ENCODE assay signal across 35 cellular contexts in genomic region chr9:2768330-2768729, GRCh38. TPM values are rescaled to one million over a fixed set of nuclear protein-coding genes. Genes with fewer than 3 reads are reported as not detected.
"Had no signal": no experiment of that assay in that cellular context is flagged by ENCODE, and none has a peak within 500 bp of the region (broad histone marks: within the 10 kb centered on the region; RNA-seq: fewer than 3 reads in every experiment).

No MANE protein-coding gene starts in this region.

- H3K4me1 ChIP-seq: ascending aorta, esophagus muscularis mucosa, foreskin keratinocyte, left lung, lower lobe of right lung had no signal

- H3K4me3 ChIP-seq: ascending aorta, esophagus muscularis mucosa, heart right ventricle, left lung, lower lobe of right lung, skin epidermis, uterus had no signal

- H3K27ac ChIP-seq: ascending aorta, esophagus muscularis mucosa, foreskin keratinocyte, heart right ventricle, left lung, lower lobe of right lung, skin epidermis, uterus had no signal

- H3K36me3 ChIP-seq: uterus had no signal

- DNase-seq: activated CD4-positive, alpha-beta memory T cell treated with anti-CD3 and anti-CD28 coated beads for 36 hours; activated CD4-positive, alpha-beta T cell treated with anti-CD3 and anti-CD28 coated beads for 4 hours; activated effector memory CD4-positive, alpha-beta T cell treated with Interleukin-2 at 50 U/mL for 16 hours; activated naive CD4-positive, alpha-beta T cell treated with anti-CD3 and anti-CD28 coated beads for 36 hours; activated naive CD8-positive, alpha-beta T cell treated with anti-CD3 and anti-CD28 coated beads for 36 hours; activated T-cell treated with anti-CD3 and anti-CD28 coated beads, Interleukin-2, amount 50 U/mL, for 48 hours; caudate nucleus; foreskin keratinocyte; heart right ventricle; kidney glomerular epithelial cell; left lung; lower lobe of right lung; mesenchymal stem cell; stimulated activated CD4-positive, alpha-beta T cell treated with anti-CD3 and anti-CD28 coated beads, Interleukin-4, amount 100 ng/mL, for 24 hours; stimulated activated naive CD8-positive, alpha-beta T cell treated with anti-CD3 and anti-CD28 coated beads, Interleukin-15, amount 100 ng/mL, for 72 hours; substantia nigra; T-helper 2 cell; uterus had no signal

- H3K9me3 ChIP-seq: uterus had no signal

- ATAC-seq: foreskin keratinocyte; heart right ventricle; left lung; lower lobe of right lung; sciatic nerve; SK-N-SH treated with all-trans-retinoic acid at 6 μM for 48 hours; stimulated activated memory B cell treated with anti-CD40 and anti-IgM and Interleukin-4, amounts not matched to agents 10 μg/mL and 1 μg/mL and 100 μg/mL, for 72 hours; stimulated activated naive CD8-positive, alpha-beta T cell treated with anti-CD3 and anti-CD28 coated beads, Interleukin-15, amount 100 ng/mL, for 72 hours had no signal

- H3K27ac Mint-ChIP-seq: activated CD4-positive, alpha-beta memory T cell treated with anti-CD3 and anti-CD28 coated beads for 36 hours; activated naive CD4-positive, alpha-beta T cell treated with anti-CD3 and anti-CD28 coated beads for 36 hours; activated naive CD8-positive, alpha-beta T cell treated with anti-CD3 and anti-CD28 coated beads for 36 hours; brain; dendritic cell treated with granulocyte-macrophage colony-stimulating factor and Interleukin-4, amounts not matched to agents 40 ng/mL and 50 ng/mL, for 4 days; progenitor cell of endocrine pancreas; stimulated activated memory B cell treated with anti-CD40 and anti-IgM and Interleukin-4, amounts not matched to agents 10 μg/mL and 1 μg/mL and 100 μg/mL, for 72 hours; type B pancreatic cell had no signal

- H3K4me1 Mint-ChIP-seq: stimulated activated memory B cell treated with anti-CD40 and anti-IgM and Interleukin-4, amounts not matched to agents 10 μg/mL and 1 μg/mL and 100 μg/mL, for 72 hours had no signal

- H3K27me3 ChIP-seq: ascending aorta, esophagus muscularis mucosa, foreskin keratinocyte, heart right ventricle, left lung, uterus had no signal

- H3K4me3 Mint-ChIP-seq: activated CD4-positive, alpha-beta memory T cell treated with anti-CD3 and anti-CD28 coated beads for 36 hours; activated naive CD4-positive, alpha-beta T cell treated with anti-CD3 and anti-CD28 coated beads for 36 hours; activated naive CD8-positive, alpha-beta T cell treated with anti-CD3 and anti-CD28 coated beads for 36 hours; brain; dendritic cell treated with granulocyte-macrophage colony-stimulating factor and Interleukin-4, amounts not matched to agents 40 ng/mL and 50 ng/mL, for 4 days; natural killer cell treated with Interleukin-12 subunit alpha and Interleukin-12 subunit beta and Interleukin-15 and Interleukin-18, amount 100 ng/mL, for 72 hours; stimulated activated memory B cell treated with anti-CD40 and anti-IgM and Interleukin-4, amounts not matched to agents 10 μg/mL and 1 μg/mL and 100 μg/mL, for 72 hours; stimulated activated naive CD8-positive, alpha-beta T cell treated with anti-CD3 and anti-CD28 coated beads, Interleukin-15, amount 100 ng/mL, for 72 hours; type B pancreatic cell had no signal

- H3K27me3 Mint-ChIP-seq: activated CD4-positive, alpha-beta memory T cell treated with anti-CD3 and anti-CD28 coated beads for 36 hours; activated naive CD8-positive, alpha-beta T cell treated with anti-CD3 and anti-CD28 coated beads for 36 hours; brain; dendritic cell treated with granulocyte-macrophage colony-stimulating factor and Interleukin-4, amounts not matched to agents 40 ng/mL and 50 ng/mL, for 4 days; natural killer cell treated with Interleukin-12 subunit alpha and Interleukin-12 subunit beta and Interleukin-15 and Interleukin-18, amount 100 ng/mL, for 72 hours; stimulated activated memory B cell treated with anti-CD40 and anti-IgM and Interleukin-4, amounts not matched to agents 10 μg/mL and 1 μg/mL and 100 μg/mL, for 72 hours; stimulated activated naive CD8-positive, alpha-beta T cell treated with anti-CD3 and anti-CD28 coated beads, Interleukin-15, amount 100 ng/mL, for 72 hours; type B pancreatic cell had no signal

RNA-seq across cellular contexts. Expression of gene KCNV2, which starts 51.0 kb away (rescaled TPM):
- total RNA-seq: activated CD4-positive, alpha-beta memory T cell treated with anti-CD3 and anti-CD28 coated beads for 36 hours; activated naive CD4-positive, alpha-beta T cell treated with anti-CD3 and anti-CD28 coated beads for 36 hours; activated naive CD8-positive, alpha-beta T cell treated with anti-CD3 and anti-CD28 coated beads for 36 hours; ascending aorta; esophagus muscularis mucosa; foreskin keratinocyte; glomerular endothelial cell; heart right ventricle; left lung; lower lobe of right lung; mononuclear cell; myocyte; natural killer cell treated with Interleukin-12 subunit alpha and Interleukin-12 subunit beta and Interleukin-15 and Interleukin-18, amount 100 ng/mL, for 72 hours; omental fat pad; progenitor cell of endocrine pancreas; renal cortical epithelial cell; sciatic nerve; uterus had no signal
- polyA plus RNA-seq: foreskin keratinocyte, heart right ventricle, thymus had no signal
